Comparison of ENCODE assay signal across 9 cellular contexts in the genomic region with DNA sequence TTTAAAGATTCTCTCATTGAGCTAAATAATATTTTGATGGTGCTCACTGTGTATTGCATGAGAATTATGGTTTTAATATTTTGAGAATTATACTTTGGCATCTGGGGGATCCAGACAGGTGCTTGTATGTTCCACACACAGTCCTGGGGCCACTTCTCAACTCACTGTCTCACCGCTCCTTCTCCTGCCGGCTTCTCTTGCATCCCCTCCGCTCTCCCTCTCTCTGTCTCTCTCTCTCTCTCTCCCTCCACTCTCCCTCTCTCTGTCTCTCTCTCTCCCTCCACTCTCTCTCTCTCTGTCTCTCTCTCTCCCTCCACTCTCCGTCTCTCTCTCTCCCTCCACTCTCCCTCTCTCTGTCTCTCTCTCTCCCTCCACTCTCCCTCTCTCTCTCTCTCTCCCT.
"Had no signal": no experiment of that assay in that cellular context is flagged by ENCODE, and none has a peak within 500 bp of the region (broad histone marks: within the 10 kb centered on the region; RNA-seq: fewer than 3 reads in every experiment).

No MANE protein-coding gene starts in this region.

- H3K27ac Mint-ChIP-seq: IgD-negative memory B cell had no signal

- DNase-seq: GM23248, GOT3, H7, KG1 had no signal

- H3K9ac ChIP-seq: GM23248 had no signal

- H3K9me3 ChIP-seq: HAP-1 had no signal

- H3K9me3 Mint-ChIP-seq: IgD-negative memory B cell had no signal

- H3K36me3 ChIP-seq: HAP-1 had no signal

- H3K4me1 ChIP-seq: HAP-1 had no signal

- H3K4me3 Mint-ChIP-seq: IgD-negative memory B cell had no signal

- H2AFZ ChIP-seq: GM23248 had no signal

- H3K4me3 ChIP-seq: GM23248, HAP-1 had no signal

- H3K27ac ChIP-seq: GM23248, HL-60 had no signal

- FAIRE-seq: HepG2 had no signal

- ATAC-seq: HCT116, HepG2 had no signal

- H3K36me3 Mint-ChIP-seq: IgD-negative memory B cell had no signal
